1 cellular context compared by ENCODE assay signal in the genomic region with DNA sequence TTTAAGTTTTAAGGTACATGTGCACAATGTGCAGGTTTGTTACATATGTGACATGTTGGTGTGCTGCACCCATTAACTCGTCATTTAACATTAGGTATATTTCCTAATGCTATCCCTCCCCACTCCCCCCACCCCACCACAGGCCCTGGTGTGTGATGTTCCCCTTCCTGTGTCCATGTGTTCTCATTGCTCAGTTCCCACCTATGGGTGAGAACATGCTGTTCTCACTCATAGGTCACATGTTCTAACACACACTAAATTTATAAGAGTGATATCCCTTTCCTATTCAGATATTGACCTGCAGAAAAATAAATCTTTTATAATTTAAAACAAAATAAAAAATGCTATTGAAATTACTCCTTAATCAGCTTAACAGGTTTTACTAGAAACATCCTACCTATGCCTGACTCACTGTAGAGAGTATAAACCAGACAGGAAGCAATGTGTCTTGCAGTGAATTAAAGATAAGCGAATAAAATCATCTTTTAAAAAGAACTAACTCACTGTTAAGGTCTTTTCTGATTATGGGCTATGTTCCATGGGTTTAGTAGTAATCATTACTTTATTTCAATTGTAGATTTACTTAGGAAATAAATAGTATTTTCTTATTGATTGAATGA.
TF ChIP-seq lines count a peak whose summit lies in the region.

No MANE protein-coding gene starts in this region.

TF ChIP-seq in WTC11, 78 proteins besides CTCF, POLR2A, EP300 and RAD21 (continued from another document):
- TF ChIP-seq E2F1 (CRISPR knock-in tag; IDR thresholded peaks at IDR 0.05), result no peak
